Comparison of ENCODE assay signal across 8 cellular contexts in the genomic region with DNA sequence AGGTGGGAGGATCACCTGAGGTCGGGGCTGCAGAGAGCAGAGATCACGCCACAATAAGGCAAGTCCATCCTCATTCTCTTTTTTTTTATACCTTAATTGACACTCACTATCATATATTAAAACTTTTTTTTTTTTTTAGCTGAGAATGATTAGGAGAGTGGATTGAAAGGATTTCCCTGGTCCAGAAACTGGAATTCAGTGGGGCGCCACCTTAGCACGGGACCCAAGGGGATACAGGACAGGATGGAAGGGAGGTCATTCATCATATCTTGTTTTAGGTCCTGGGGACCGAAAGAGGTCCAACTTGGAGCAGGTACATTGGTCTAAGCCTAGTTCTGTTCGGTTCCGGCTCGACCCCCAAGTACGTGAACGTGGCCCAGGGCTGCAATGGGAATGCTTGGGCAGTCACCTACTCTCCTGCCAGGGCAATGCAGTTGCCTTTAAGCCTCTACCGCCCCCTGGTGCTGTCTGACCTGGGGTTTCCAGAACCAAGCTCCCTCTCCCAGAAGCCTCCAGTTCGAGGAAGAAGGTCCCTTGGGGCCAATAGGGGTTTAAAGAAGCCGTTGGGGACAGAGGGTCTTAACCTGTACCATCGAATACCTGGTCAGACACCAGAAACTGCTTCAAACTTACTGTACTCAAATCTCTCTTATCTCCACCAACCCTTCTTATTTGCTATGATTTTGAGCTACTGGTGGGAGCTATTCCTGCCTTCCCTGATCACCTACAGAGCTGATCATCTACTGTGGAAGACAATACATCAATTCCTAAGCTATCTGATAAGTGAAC. TPM values are rescaled to one million over a fixed set of nuclear protein-coding genes. Genes with fewer than 3 reads are reported as not detected.
DNase-seq lines count a peak whose midpoint lies in the region; ATAC-seq, FAIRE-seq and TF ChIP-seq lines count a peak whose summit lies in the region.

No MANE protein-coding gene starts in this region.

- no peaks in the 10 kb centered on the region for H3K27me3 ChIP-seq in PC-3 (ENCODE audit: low read length)
- H3K27me3 ChIP-seq in effector memory CD4-positive, alpha-beta T cell (replicated peaks; ENCODE audit: control insufficient read depth, insufficient read depth, low read length, poor library complexity, severe bottlenecking): no peaks in the 10 kb centered on the region

- intact Hi-C loops in PC-3 (cut with micrococcal nuclease): loop anchor here (1.0 kb wide), 1 partner anchor 123 kb away; no protein-coding TSS in a partner anchor
- intact Hi-C loops in cardiac septum (cut with DNase I): no loop called here

- H3K27ac ChIP-seq in PC-3 (ENCODE audit: low read length): no peak overlapping the region
- no peak overlapping the region for H3K27ac ChIP-seq in effector memory CD4-positive, alpha-beta T cell (ENCODE audit: insufficient read depth, low read length, poor library complexity, severe bottlenecking)

- H3K36me3 ChIP-seq in PC-3 (ENCODE audit: low read depth, low read length): no peaks in the 10 kb centered on the region
- no peaks in the 10 kb centered on the region for H3K36me3 ChIP-seq in effector memory CD4-positive, alpha-beta T cell (ENCODE audit: control insufficient read depth, insufficient read depth, low read length)

- H3K4me1 ChIP-seq in PC-3 (ENCODE audit: insufficient read depth, low read length): no peaks in the 10 kb centered on the region
- no peaks in the 10 kb centered on the region for H3K4me1 ChIP-seq in effector memory CD4-positive, alpha-beta T cell (ENCODE audit: control insufficient read depth, insufficient read depth, low read length, poor library complexity, severe bottlenecking)

- no peaks in the 10 kb centered on the region for H3K79me2 ChIP-seq in PC-3 (ENCODE audit: low read length)

- POLR2A ChIA-PET in PC-3 (lab: Charles Lee; ENCODE audit: unreplicated experiment): interaction anchor here (0.5 to 0.6 kb wide), 2 partner anchors 173 to 349 kb away, joined by 3 to 15 read pairs; no protein-coding TSS in a partner anchor

- no peaks in the 10 kb centered on the region for H4K20me1 ChIP-seq in PC-3 (ENCODE audit: low read length)

- no peaks in the 10 kb centered on the region for H3F3A ChIP-seq in PC-3 (ENCODE audit: low read length, unreplicated experiment)

- peak; percentile 90 for ATAC-seq in PC-3

- CTCF ChIA-PET in PC-3 (lab: Charles Lee): interaction anchor here (0.5 to 1.6 kb wide), 12 partner anchors 24 to 337 kb away, joined by 3 to 12 read pairs (median 3); partner anchors contain the start of gene TMUB2

- no peak overlapping the region for H3K9ac ChIP-seq in PC-3 (ENCODE audit: low read length)

- H3K9me2 ChIP-seq in PC-3 (replicated peaks; ENCODE audit: low read length): no peaks in the 10 kb centered on the region

- BruUV-seq in PC-3 (replicated peaks; lab: Mats Ljungman, UMichigan): no TSS peak

- TF ChIP-seq CTCF in PC-3 (conservative IDR thresholded peaks at IDR 0.05; ENCODE audit: low read depth, low read length): peak; percentile 83

- 0 out of 2 replicates have a peak, but pooled peaks cover 6% of the 10 kb centered on the region for H3K9me3 ChIP-seq in PC-3 (ENCODE audit: low read length)
- H3K9me3 ChIP-seq in effector memory CD4-positive, alpha-beta T cell (ENCODE audit: control insufficient read depth, low read length): no peaks in the 10 kb centered on the region

- FAIRE-seq in H54 (lab: Jason Lieb, UNC): no peak

- peak overlapping the region; percentile 71 for H2AFZ ChIP-seq in PC-3 (ENCODE audit: low read length)

- no peak for TF ChIP-seq POLR2A in H54 (IDR thresholded peaks at IDR 0.05; ENCODE audit: low read depth, low read length)

- peak; percentile 76 for DNase-seq in AG08396 (ENCODE audit: low spot score)
- peak; percentile 61 for DNase-seq in H54 (ENCODE audit: insufficient read length, low spot score)
- DNase-seq in PC-3: peak; percentile 83
- peak; percentile 15 for DNase-seq in activated gamma-delta T cell treated with anti-CD3 and anti-CD28 coated beads, Interleukin-2, amount 50 U/mL, for 16 hours (ENCODE audit: low read depth)
- peak; percentile 77 for DNase-seq in cardiac septum (ENCODE audit: low spot score)
- DNase-seq in stimulated activated CD4-positive, alpha-beta T cell treated with anti-CD3 and anti-CD28 coated beads, Interleukin-15, amount 100 ng/mL, for 24 hours: peak; percentile 78
- DNase-seq in effector memory CD4-positive, alpha-beta T cell: no peak
- DNase-seq in T-helper 9 cell: no peak

- no peak overlapping the region for H3K4me2 ChIP-seq in PC-3 (ENCODE audit: low read length)

- no peak overlapping the region for H3K4me3 ChIP-seq in PC-3 (ENCODE audit: low read length)
- no peak overlapping the region for H3K4me3 ChIP-seq in effector memory CD4-positive, alpha-beta T cell (ENCODE audit: insufficient read depth, low read depth, low read length, poor library complexity, severe bottlenecking)

RNA-seq across cellular contexts. Expression of gene GPATCH8, which starts 19.9 kb away (rescaled TPM):
- total RNA-seq in PC-3 (2014; rRNA removed): 22.7 and 30.1 TPM in 2 replicates
- 23.8 TPM for total RNA-seq in cardiac septum

RNA-seq across cellular contexts. Expression of gene FZD2, which starts 34.2 kb away (rescaled TPM):
- total RNA-seq in PC-3 (2014; rRNA removed) (11.6 and 12.8 TPM in 2 replicates), cardiac septum (5.7 TPM)

Comparison
In these comparisons a context has a peak if more than half of its experiments do, and no peak if none do; other contexts are left out.
1. DNase-seq: peak in AG08396 (single experiment), H54 (single experiment), PC-3 (single experiment), activated gamma-delta T cell treated with anti-CD3 and anti-CD28 coated beads, Interleukin-2, amount 50 U/mL, for 16 hours (single experiment), cardiac septum (single experiment) and stimulated activated CD4-positive, alpha-beta T cell treated with anti-CD3 and anti-CD28 coated beads, Interleukin-15, amount 100 ng/mL, for 24 hours (single experiment); none in effector memory CD4-positive, alpha-beta T cell (0 of 3) and T-helper 9 cell (single experiment).